Comparison of ENCODE assay signal across 8 cellular contexts in genomic region chr2:232761301-232761907, GRCh38. TPM values are rescaled to one million over a fixed set of nuclear protein-coding genes. Genes with fewer than 3 reads are reported as not detected.
DNase-seq lines count a peak whose midpoint lies in the region; ATAC-seq and TF ChIP-seq lines count a peak whose summit lies in the region.

No MANE protein-coding gene starts in this region.

- DNase-seq in AG10803 (ENCODE audit: low read depth): peak; percentile 21
- DNase-seq in NCI-H510A treated with DMSO at 0.1 percent for 48 hours (lab: John Stamatoyannopoulos, UW): peak; percentile 78
- DNase-seq in adrenal gland: peak in 1 of 7 donors; percentile 14
- DNase-seq in kidney tubule cell (ENCODE audit: low spot score): peak; percentile 70
- DNase-seq in neuronal stem cell (ENCODE audit: low spot score): no peak

- H2BK120ac ChIP-seq in neuronal stem cell (ENCODE audit: low read depth, low read length): no peak overlapping the region

- no peak overlapping the region for H3K4me3 ChIP-seq in AG10803 (ENCODE audit: low read length)
- no peak overlapping the region for H3K4me3 ChIP-seq in GM12875 (ENCODE audit: low read depth, low read length)
- no peak overlapping the region for H3K4me3 ChIP-seq in adrenal gland
- H3K4me3 ChIP-seq in neuronal stem cell (ENCODE audit: low read length in 2 of 2): no peak overlapping the region

- no peak overlapping the region for H3K23ac ChIP-seq in neuronal stem cell (ENCODE audit: low read depth, low read length, poor library complexity)

- H3K27ac ChIP-seq in adrenal gland: no peak overlapping the region
- no peak overlapping the region for H3K27ac ChIP-seq in neuronal stem cell (replicated peaks; ENCODE audit: low read length)

- no peak overlapping the region for H4K91ac ChIP-seq in neuronal stem cell (ENCODE audit: low read depth, low read length, poor library complexity)

- no peak overlapping the region for H3K14ac ChIP-seq in neuronal stem cell (ENCODE audit: low read length)

- H3K36me3 ChIP-seq in adrenal gland (replicated peaks in 1 of 2): peaks cover 0 to 54% of the 10 kb centered on the region in 2 donors
- H3K36me3 ChIP-seq in neuronal stem cell (replicated peaks in 1 of 2; ENCODE audit: control insufficient read depth in 2 of 2, insufficient read depth in 2 of 2, low read length in 2 of 2): peaks cover 12 to 91% of the 10 kb centered on the region in 2 donors

- H3K79me1 ChIP-seq in neuronal stem cell (ENCODE audit: low read depth, low read length): no peaks in the 10 kb centered on the region

- WGBS in adrenal gland, 4 donors: 47 to 54% (median 49%) methylated on average over 3 of the region's 3 CpGs
- no CpG with 5 or more reads among the region's 3 CpGs for WGBS in neuronal stem cell (ENCODE audit: extremely low coverage in 2 of 2, insufficient read length in 2 of 2, insufficient replicate concordance in 1 of 2), 2 donors

- H2BK15ac ChIP-seq in neuronal stem cell (ENCODE audit: low read length): no peak overlapping the region

- no peak overlapping the region for H2BK12ac ChIP-seq in neuronal stem cell (ENCODE audit: low read length)

- H2BK5ac ChIP-seq in neuronal stem cell (ENCODE audit: low read length): no peak overlapping the region

- no peak overlapping the region for H3K18ac ChIP-seq in neuronal stem cell (ENCODE audit: low read length)

- H3K27me3 ChIP-seq in adrenal gland (no peaks in the 10 kb centered on the region), neuronal stem cell (ENCODE audit: control insufficient read depth in 3 of 3, insufficient read depth in 3 of 3, low read depth in 1 of 3, low read length in 3 of 3) (no peaks in the 10 kb centered on the region)

- TF ChIP-seq CTCF in AG10803 (conservative IDR thresholded peaks at IDR 0.05; ENCODE audit: low read length) (peak; percentile 40), GM12875 (IDR thresholded peaks at IDR 0.05; ENCODE audit: borderline replicate concordance, insufficient read depth, low read depth, low read length) (peak; percentile 55; the same call in 1 of the 2 replicates), adrenal gland (IDR thresholded peaks at IDR 0.05) (peak; percentile 26 to 53 (median 30))

- H4K8ac ChIP-seq in neuronal stem cell (ENCODE audit: low read depth, low read length): no peak overlapping the region

- H3K9me3 ChIP-seq in adrenal gland (replicated peaks in 1 of 3) (no peaks in the 10 kb centered on the region), neuronal stem cell (replicated peaks in 1 of 2; ENCODE audit: control insufficient read depth in 2 of 2, insufficient read depth in 1 of 2, low read depth in 1 of 2, low read length in 2 of 2) (no peaks in the 10 kb centered on the region)

- intact Hi-C loops in adrenal gland (cut with DNase I): no loop called here

- H3K4me1 ChIP-seq in adrenal gland (replicated peaks in 1 of 2) (peaks cover 0 to 3% of the 10 kb centered on the region in 2 donors), neuronal stem cell (ENCODE audit: control insufficient read depth in 2 of 2, insufficient read depth in 1 of 2, low read depth in 1 of 2, low read length in 2 of 2) (peaks cover 0 to 5% of the 10 kb centered on the region in 2 donors)

- no peak overlapping the region for H3K9ac ChIP-seq in neuronal stem cell (ENCODE audit: low read depth, low read length, poor library complexity)

- no peak overlapping the region for H2AK5ac ChIP-seq in neuronal stem cell (ENCODE audit: low read depth, low read length)

- H3K4ac ChIP-seq in neuronal stem cell (ENCODE audit: low read length): no peak overlapping the region

- ATAC-seq in HG02610 (IDR thresholded peaks at IDR 0.05; ENCODE audit: unreplicated experiment): no peak
- no peak for ATAC-seq in HG03469 (IDR thresholded peaks at IDR 0.05; ENCODE audit: unreplicated experiment)

- no peak overlapping the region for H2AFZ ChIP-seq in neuronal stem cell (ENCODE audit: low read length)

- no peak for TF ChIP-seq POLR2A in adrenal gland (IDR thresholded peaks at IDR 0.05)

- H3K4me2 ChIP-seq in neuronal stem cell (ENCODE audit: insufficient read depth, low read length, poor library complexity, severe bottlenecking): no peak overlapping the region

RNA-seq across cellular contexts. Expression of gene KCNJ13, which starts 15.0 kb away (rescaled TPM):
- not detected for total RNA-seq in adrenal gland
- polyA plus RNA-seq in adrenal gland: not detected
- polyA plus RNA-seq in neuronal stem cell (2013, experiment 1 of 2): 16.0 TPM
- 16.1 TPM for polyA plus RNA-seq in neuronal stem cell (2013, experiment 2 of 2)
